ENCODE assay signal across 1 cellular context in genomic region chr16:15643453-15644305, GRCh38.
TF ChIP-seq lines count a peak whose summit lies in the region.

No MANE protein-coding gene starts in this region.

TF ChIP-seq in SK-N-SH, 30 proteins besides CTCF, POLR2A, EP300 and RAD21 (continued from another document):
- TF ChIP-seq IRF3 (IDR thresholded peaks at IDR 0.05; ENCODE audit: low read depth, low read length) (no peak), RFX5 (IDR thresholded peaks at IDR 0.05; ENCODE audit: low read length) (0 out of 2 replicates have a peak, but pooled peaks have one; percentile 14), POLR2AphosphoS5 (IDR thresholded peaks at IDR 0.05; ENCODE audit: low read depth, low read length) (no peak), ZBTB33 (IDR thresholded peaks at IDR 0.05; ENCODE audit: borderline replicate concordance, low read depth) (0 out of 2 replicates have a peak, but pooled peaks have one; percentile 8), RXRA (IDR thresholded peaks at IDR 0.05; ENCODE audit: borderline replicate concordance, low read depth) (no peak), TCF12 (IDR thresholded peaks at IDR 0.05) (no peak), MAX (IDR thresholded peaks at IDR 0.05; ENCODE audit: low read depth) (peak; percentile 30; the same call in 1 of the 2 replicates)
